Comparison of ENCODE assay signal across 29 cellular contexts in the genomic region with DNA sequence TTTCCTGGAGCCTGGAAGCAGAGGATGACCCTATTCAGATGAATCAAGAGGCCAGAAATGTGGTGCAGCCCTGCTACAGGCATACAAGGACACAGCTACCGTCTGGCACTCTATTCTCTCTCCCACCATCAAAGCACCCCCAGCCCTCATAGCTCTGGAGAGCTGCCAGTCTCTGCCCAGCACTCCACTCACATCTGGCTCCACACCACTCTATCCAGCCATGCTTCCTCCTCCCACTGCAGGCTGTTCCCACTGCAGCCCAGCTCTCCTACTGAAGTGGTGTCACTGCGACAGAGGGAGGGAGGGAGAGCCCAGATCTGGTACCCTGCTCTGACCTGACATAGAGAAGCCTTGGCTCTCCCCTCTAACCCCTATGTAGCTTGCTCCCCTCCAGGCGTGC. TPM values are rescaled to one million over a fixed set of nuclear protein-coding genes. Genes with fewer than 3 reads are reported as not detected.
DNase-seq lines count a peak whose midpoint lies in the region; ATAC-seq and TF ChIP-seq lines count a peak whose summit lies in the region.
"Had no signal": no experiment of that assay in that cellular context is flagged by ENCODE, and none has a peak within 500 bp of the region (broad histone marks: within the 10 kb centered on the region; RNA-seq: fewer than 3 reads in every experiment).

No MANE protein-coding gene starts in this region.

- no peak for TF ChIP-seq CTCF in glutamatergic neuron (IDR thresholded peaks at IDR 0.05; ENCODE audit: partially characterized antibody, unreplicated experiment)

- intact Hi-C loops in activated CD4-positive, alpha-beta T cell treated with anti-CD3 and anti-CD28 coated beads for 36 hours (cut with DNase I, micrococcal nuclease), result no loop called here

- peak; percentile 75 for DNase-seq in DMS79 (lab: John Stamatoyannopoulos, UW)
- peak; percentile 83 for DNase-seq in NCI-H1694 treated with DMSO at 0.1 percent for 48 hours (lab: John Stamatoyannopoulos, UW)
- DNase-seq in NCI-H2227 treated with DMSO at 0.1 percent for 48 hours (lab: John Stamatoyannopoulos, UW), result peak; percentile 25
- no peak for DNase-seq in glutamatergic neuron
- DNase-seq in T1000 (lab: John Stamatoyannopoulos, UW), result no peak
- no peak for DNase-seq in activated CD4-positive, alpha-beta T cell treated with anti-CD3 and anti-CD28 coated beads for 36 hours
- DNase-seq in activated naive CD8-positive, alpha-beta T cell treated with anti-CD3 and anti-CD28 coated beads, Interleukin-2, amount 50 U/mL, for 24 hours, result no peak
- DNase-seq: activated CD8-positive, alpha-beta T cell treated with anti-CD3 and anti-CD28 coated beads for 36 hours; activated naive CD4-positive, alpha-beta T cell treated with anti-CD3 and anti-CD28 coated beads for 36 hours; adrenal gland; body of pancreas; C1 segment of cervical spinal cord; effector memory CD8-positive, alpha-beta T cell; HFFc6; mammary epithelial cell; NCI-H1048; NK-92 treated with Interleukin-12 subunit alpha and Interleukin-12 subunit beta, amount 100 ng/mL, for 24 hours; ovary; Right ventricle myocardium superior; small intestine; stimulated activated naive CD4-positive, alpha-beta T cell had no signal

- no peak for ATAC-seq in activated CD4-positive, alpha-beta T cell treated with anti-CD3 and anti-CD28 coated beads for 36 hours
- no peak for ATAC-seq in HG02642 (IDR thresholded peaks at IDR 0.05; ENCODE audit: poor library complexity, unreplicated experiment)
- ATAC-seq in activated naive CD8-positive, alpha-beta T cell treated with anti-CD3 and anti-CD28 coated beads, Interleukin-2, amount 50 U/mL, for 24 hours, result no peak
- ATAC-seq: activated CD8-positive, alpha-beta T cell treated with anti-CD3 and anti-CD28 coated beads for 36 hours; body of pancreas; effector memory CD8-positive, alpha-beta T cell; Panc1 had no signal

- CTCF ChIA-PET in activated CD4-positive, alpha-beta T cell treated with anti-CD3 and anti-CD28 coated beads for 36 hours (lab: Charles Lee), result interaction anchor here (0.6 to 1.8 kb wide), 5 partner anchors 26 to 1328 kb away, joined by 3 to 4 read pairs (median 3); no protein-coding TSS in a partner anchor

- peaks cover 16% of the 10 kb centered on the region for H3K9me3 Mint-ChIP-seq in glutamatergic neuron (ENCODE audit: unreplicated experiment)
- no peaks in the 10 kb centered on the region for H3K9me3 Mint-ChIP-seq in activated CD4-positive, alpha-beta T cell treated with anti-CD3 and anti-CD28 coated beads for 36 hours (ENCODE audit: low read depth)
- H3K9me3 Mint-ChIP-seq in activated naive CD8-positive, alpha-beta T cell treated with anti-CD3 and anti-CD28 coated beads, Interleukin-2, amount 50 U/mL, for 24 hours, result peaks cover 4% of the 10 kb centered on the region
- H3K9me3 Mint-ChIP-seq: central memory CD8-positive, alpha-beta T cell; HFFc6; nephron had no signal

- peak overlapping the region; percentile 60 for H3K27ac Mint-ChIP-seq in glutamatergic neuron (ENCODE audit: unreplicated experiment)
- no peak overlapping the region for H3K27ac Mint-ChIP-seq in activated CD4-positive, alpha-beta T cell treated with anti-CD3 and anti-CD28 coated beads for 36 hours
- H3K27ac Mint-ChIP-seq in activated naive CD8-positive, alpha-beta T cell treated with anti-CD3 and anti-CD28 coated beads, Interleukin-2, amount 50 U/mL, for 24 hours, result no peak overlapping the region
- H3K27ac Mint-ChIP-seq: activated CD8-positive, alpha-beta T cell treated with anti-CD3 and anti-CD28 coated beads for 36 hours; activated naive CD4-positive, alpha-beta T cell treated with anti-CD3 and anti-CD28 coated beads for 36 hours; effector memory CD8-positive, alpha-beta T cell; HFFc6; nephron had no signal

- H3K36me3 Mint-ChIP-seq in glutamatergic neuron (ENCODE audit: unreplicated experiment), result no peaks in the 10 kb centered on the region
- no peaks in the 10 kb centered on the region for H3K36me3 Mint-ChIP-seq in activated CD4-positive, alpha-beta T cell treated with anti-CD3 and anti-CD28 coated beads for 36 hours (ENCODE audit: low read depth)
- no peaks in the 10 kb centered on the region for H3K36me3 Mint-ChIP-seq in activated naive CD8-positive, alpha-beta T cell treated with anti-CD3 and anti-CD28 coated beads, Interleukin-2, amount 50 U/mL, for 24 hours (ENCODE audit: low read depth)

- H3K27me3 Mint-ChIP-seq in glutamatergic neuron (ENCODE audit: unreplicated experiment), result peaks cover 13% of the 10 kb centered on the region
- peaks cover 31% of the 10 kb centered on the region for H3K27me3 Mint-ChIP-seq in activated CD4-positive, alpha-beta T cell treated with anti-CD3 and anti-CD28 coated beads for 36 hours
- peaks cover 48% of the 10 kb centered on the region for H3K27me3 Mint-ChIP-seq in activated naive CD8-positive, alpha-beta T cell treated with anti-CD3 and anti-CD28 coated beads, Interleukin-2, amount 50 U/mL, for 24 hours

- H3K4me3 Mint-ChIP-seq in glutamatergic neuron (ENCODE audit: unreplicated experiment), result no peak overlapping the region
- no peak overlapping the region for H3K4me3 Mint-ChIP-seq in activated CD4-positive, alpha-beta T cell treated with anti-CD3 and anti-CD28 coated beads for 36 hours
- no peak overlapping the region for H3K4me3 Mint-ChIP-seq in activated naive CD8-positive, alpha-beta T cell treated with anti-CD3 and anti-CD28 coated beads, Interleukin-2, amount 50 U/mL, for 24 hours
- H3K4me3 Mint-ChIP-seq: activated CD8-positive, alpha-beta T cell treated with anti-CD3 and anti-CD28 coated beads for 36 hours; activated naive CD4-positive, alpha-beta T cell treated with anti-CD3 and anti-CD28 coated beads for 36 hours; central memory CD8-positive, alpha-beta T cell; effector memory CD8-positive, alpha-beta T cell; HFFc6; nephron had no signal

- H3K4me1 Mint-ChIP-seq in glutamatergic neuron (ENCODE audit: low read depth, unreplicated experiment), result peaks cover 50% of the 10 kb centered on the region
- no peaks in the 10 kb centered on the region for H3K4me1 Mint-ChIP-seq in activated CD4-positive, alpha-beta T cell treated with anti-CD3 and anti-CD28 coated beads for 36 hours
- no peaks in the 10 kb centered on the region for H3K4me1 Mint-ChIP-seq in activated naive CD8-positive, alpha-beta T cell treated with anti-CD3 and anti-CD28 coated beads, Interleukin-2, amount 50 U/mL, for 24 hours
- H3K4me1 Mint-ChIP-seq: central memory CD8-positive, alpha-beta T cell; nephron had no signal

- POLR2A ChIA-PET in activated CD4-positive, alpha-beta T cell treated with anti-CD3 and anti-CD28 coated beads for 36 hours (lab: Charles Lee), result no interaction called here

RNA-seq across cellular contexts. Expression of a gene that starts 18.4 kb away (rescaled TPM):
- 2.6 TPM for total RNA-seq in glutamatergic neuron (ENCODE audit: unreplicated experiment)
- not detected for total RNA-seq in activated CD4-positive, alpha-beta T cell treated with anti-CD3 and anti-CD28 coated beads for 36 hours
- total RNA-seq: activated CD8-positive, alpha-beta T cell treated with anti-CD3 and anti-CD28 coated beads for 36 hours; activated naive CD4-positive, alpha-beta T cell treated with anti-CD3 and anti-CD28 coated beads for 36 hours; body of pancreas; Daoy; epithelial cell of proximal tubule; glomerular endothelial cell; Right ventricle myocardium superior; T-helper 2 cell treated with Interferon-gamma antibody and Interleukin-4, amounts not matched to agents 100 ng/mL and 5 ng/mL, for 36 hours had no signal

Comparison
In these comparisons a context has a peak if more than half of its experiments do, and no peak if none do; other contexts are left out.
1. DNase-seq: peak in DMS79 (single experiment), NCI-H1694 treated with DMSO at 0.1 percent for 48 hours (single experiment) and NCI-H2227 treated with DMSO at 0.1 percent for 48 hours (single experiment); none in glutamatergic neuron (single experiment), T1000 (single experiment), activated CD4-positive, alpha-beta T cell treated with anti-CD3 and anti-CD28 coated beads for 36 hours (single experiment) and activated naive CD8-positive, alpha-beta T cell treated with anti-CD3 and anti-CD28 coated beads, Interleukin-2, amount 50 U/mL, for 24 hours (single experiment).